31 cellular contexts compared by ENCODE assay signal in the genomic region with DNA sequence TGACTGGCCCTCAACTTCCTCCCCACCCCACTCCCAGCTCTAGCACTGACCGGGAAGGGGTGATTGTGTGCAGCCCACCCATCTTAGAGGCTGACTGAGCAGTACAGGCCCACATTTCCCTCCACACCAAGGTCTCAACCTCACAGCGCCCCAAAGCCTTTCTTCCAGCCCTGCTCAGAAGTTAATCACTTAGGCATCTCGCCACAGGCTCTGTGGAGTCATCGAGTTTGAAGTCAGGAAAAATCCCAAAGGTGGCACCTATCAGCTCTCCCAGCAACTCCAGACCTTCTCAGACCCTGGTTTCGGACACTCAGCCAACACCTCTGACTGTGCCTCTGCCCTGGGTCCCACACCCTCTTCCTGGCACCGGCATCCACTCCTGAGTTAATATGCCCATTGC.
"Had no signal": no experiment of that assay in that cellular context is flagged by ENCODE, and none has a peak within 500 bp of the region (broad histone marks: within the 10 kb centered on the region; RNA-seq: fewer than 3 reads in every experiment).

No MANE protein-coding gene starts in this region.

- H3K27ac ChIP-seq: left lung, lower lobe of right lung, neutrophil, pancreas, prostate gland, spleen, stomach, testis, thyroid gland, transverse colon, upper lobe of left lung, vagina had no signal

- H3K9me3 ChIP-seq: left lung, lower lobe of right lung, mucosa of descending colon, neutrophil, pancreas, prostate gland, spleen, stomach, testis, thyroid gland, transverse colon, upper lobe of left lung, vagina had no signal

- FAIRE-seq: keratinocyte, pancreas, small intestine had no signal

- DNase-seq: head of caudate nucleus; hippocampal formation; kidney glomerular epithelial cell; left colon; left lung; lower lobe of right lung; mesendoderm; midbrain; mucosa of descending colon; naive thymus-derived CD4-positive, alpha-beta T cell; retina; small intestine; spleen; stimulated activated CD4-positive, alpha-beta T cell treated with anti-CD3 and anti-CD28 coated beads, Interleukin-1b, Interleukin-23, amount 100 ng/mL, for 48 hours; stimulated activated CD4-positive, alpha-beta T cell treated with anti-CD3 and anti-CD28 coated beads, Interleukin-2, amount 100 ng/mL, for 48 hours; stimulated activated naive B cell treated with anti-CD40 and anti-IgM and Interleukin-4, amounts not matched to agents 10 μg/mL and 1 μg/mL and 100 μg/mL, for 72 hours; stimulated activated naive CD8-positive, alpha-beta T cell treated with anti-CD3 and anti-CD28 coated beads, Interleukin-15, Interleukin-2, amounts not matched to agents 100 U/mL and 50 U/mL, for 24 hours; stomach; testis; thyroid gland; transverse colon; upper lobe of left lung had no signal

- H3K27me3 ChIP-seq: testis, vagina had no signal

- H3K4me3 ChIP-seq: left lung, lower lobe of right lung, mucosa of descending colon, pancreas, prostate gland, spleen, stomach, testis, thyroid gland, transverse colon, upper lobe of left lung, vagina had no signal

- H3K4me3 Mint-ChIP-seq: naive thymus-derived CD4-positive, alpha-beta T cell; natural killer cell treated with Interleukin-12 subunit alpha and Interleukin-12 subunit beta and Interleukin-15 and Interleukin-18, amount 100 ng/mL, for 72 hours; neural crest cell; stimulated activated naive B cell treated with anti-CD40 and anti-IgM and Interleukin-4, amounts not matched to agents 10 μg/mL and 1 μg/mL and 100 μg/mL, for 72 hours had no signal

- ATAC-seq: left colon; left lung; lower lobe of right lung; mucosa of descending colon; naive thymus-derived CD4-positive, alpha-beta T cell; natural killer cell treated with Interleukin-12 subunit alpha and Interleukin-12 subunit beta and Interleukin-15 and Interleukin-18, amount 100 ng/mL, for 72 hours; pancreas; right cardiac atrium; sciatic nerve; stimulated activated naive B cell treated with anti-CD40 and anti-IgM and Interleukin-4, amounts not matched to agents 10 μg/mL and 1 μg/mL and 100 μg/mL, for 72 hours; stimulated activated naive CD8-positive, alpha-beta T cell treated with anti-CD3 and anti-CD28 coated beads, Interleukin-15, Interleukin-2, amounts not matched to agents 100 U/mL and 50 U/mL, for 24 hours had no signal

- H3K9me3 Mint-ChIP-seq: natural killer cell treated with Interleukin-12 subunit alpha and Interleukin-12 subunit beta and Interleukin-15 and Interleukin-18, amount 100 ng/mL, for 72 hours; neural crest cell; stimulated activated naive B cell treated with anti-CD40 and anti-IgM and Interleukin-4, amounts not matched to agents 10 μg/mL and 1 μg/mL and 100 μg/mL, for 72 hours had no signal

- H3K36me3 Mint-ChIP-seq: naive thymus-derived CD4-positive, alpha-beta T cell; natural killer cell treated with Interleukin-12 subunit alpha and Interleukin-12 subunit beta and Interleukin-15 and Interleukin-18, amount 100 ng/mL, for 72 hours; stimulated activated naive B cell treated with anti-CD40 and anti-IgM and Interleukin-4, amounts not matched to agents 10 μg/mL and 1 μg/mL and 100 μg/mL, for 72 hours had no signal

- H3K27ac Mint-ChIP-seq: naive thymus-derived CD4-positive, alpha-beta T cell; natural killer cell treated with Interleukin-12 subunit alpha and Interleukin-12 subunit beta and Interleukin-15 and Interleukin-18, amount 100 ng/mL, for 72 hours; stimulated activated naive B cell treated with anti-CD40 and anti-IgM and Interleukin-4, amounts not matched to agents 10 μg/mL and 1 μg/mL and 100 μg/mL, for 72 hours had no signal

- H3K4me1 ChIP-seq: pancreas, prostate gland, testis, thyroid gland, transverse colon, vagina had no signal

- H3K36me3 ChIP-seq: left lung, lower lobe of right lung, neutrophil, pancreas, prostate gland, spleen, stomach, thyroid gland, transverse colon, upper lobe of left lung, vagina had no signal
